8 cellular contexts compared by ENCODE assay signal in the genomic region with DNA sequence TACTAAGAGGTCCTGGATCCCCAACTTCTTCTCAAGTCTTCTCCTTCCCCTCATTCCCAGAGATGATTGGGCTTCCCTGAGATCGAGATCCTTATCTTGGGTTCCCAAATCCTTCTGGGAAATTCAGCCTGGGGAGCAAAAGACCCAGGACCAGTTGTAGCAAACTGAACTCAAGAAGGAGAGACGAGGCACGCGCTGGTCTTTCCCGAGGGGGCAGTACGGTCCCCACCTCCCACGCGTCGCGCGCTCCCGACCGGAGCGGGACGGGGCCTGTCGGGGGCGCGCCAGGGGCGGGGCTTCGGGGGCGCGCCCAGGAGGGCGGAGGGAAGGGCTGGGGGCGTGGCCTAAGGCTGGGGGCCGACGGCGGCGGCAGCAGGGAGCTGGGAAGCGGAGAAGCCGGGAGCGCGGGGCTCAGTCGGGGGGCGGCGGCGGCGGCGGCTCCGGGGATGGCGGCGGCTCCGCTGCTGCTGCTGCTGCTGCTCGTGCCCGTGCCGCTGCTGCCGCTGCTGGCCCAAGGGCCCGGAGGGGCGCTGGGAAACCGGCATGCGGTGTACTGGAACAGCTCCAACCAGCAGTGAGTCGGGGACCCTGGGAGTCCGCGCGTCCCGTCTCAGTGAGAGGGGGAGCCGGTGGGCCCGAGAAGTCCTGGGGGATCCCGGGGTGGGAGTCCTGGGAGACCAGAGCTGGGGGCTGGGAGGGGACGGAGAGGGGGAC. TPM values are rescaled to one million over a fixed set of nuclear protein-coding genes. Genes with fewer than 3 reads are reported as not detected.
DNase-seq lines count a peak whose midpoint lies in the region; ATAC-seq and TF ChIP-seq lines count a peak whose summit lies in the region.

A gene with protein sequence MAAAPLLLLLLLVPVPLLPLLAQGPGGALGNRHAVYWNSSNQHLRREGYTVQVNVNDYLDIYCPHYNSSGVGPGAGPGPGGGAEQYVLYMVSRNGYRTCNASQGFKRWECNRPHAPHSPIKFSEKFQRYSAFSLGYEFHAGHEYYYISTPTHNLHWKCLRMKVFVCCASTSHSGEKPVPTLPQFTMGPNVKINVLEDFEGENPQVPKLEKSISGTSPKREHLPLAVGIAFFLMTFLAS (plus strand): TSS at position 342 of the 714 bp plus-strand sequence. CDS start 105 bp downstream, at position 447.

- H3K36me3 Mint-ChIP-seq in activated naive CD8-positive, alpha-beta T cell: no peaks in the 10 kb centered on the region

- peak within 1 kb of the TSS; percentile 12 to 60 (median 50) for H3K4me3 ChIP-seq in heart left ventricle

- intact Hi-C loops in heart left ventricle (cut with DNase I): no loop called here

- no peaks in the 10 kb centered on the region for H3K9me3 Mint-ChIP-seq in activated naive CD8-positive, alpha-beta T cell (ENCODE audit: low read depth)

- CTCF ChIA-PET in HEK293T (lab: Yijun Ruan, JAX): interaction anchor here (0.6 to 1.1 kb wide), 5 partner anchors 13 to 94 kb away, joined by 3 to 5 read pairs (median 3); a partner anchor contains a TSS

- no peak within 1 kb of the TSS for H3K27ac ChIP-seq in heart left ventricle

- peak in 8 of 14 donors; percentile 7 to 65 (median 35) for DNase-seq in C1 segment of cervical spinal cord (lab: John Stamatoyannopoulos, UW)
- DNase-seq in HEK293T (ENCODE audit: extremely low spot score): peak; percentile 92
- peak; percentile 50 for DNase-seq in RPMI7951 (ENCODE audit: low read depth)
- DNase-seq in heart left ventricle: peak; percentile 73 to 89 (median 78)
- DNase-seq in pons (ENCODE audit: low spot score): peak; percentile 41

- H3K4me3 Mint-ChIP-seq in activated naive CD8-positive, alpha-beta T cell: peak within 1 kb of the TSS; percentile 87

- H3K36me3 ChIP-seq in heart left ventricle: no peaks in the 10 kb centered on the region

- POLR2A ChIA-PET in HEK293T (lab: Yijun Ruan, JAX): interaction anchor here (1.0 to 1.2 kb wide), 2 partner anchors 12 to 79 kb away, joined by 3 read pairs; no protein-coding TSS in a partner anchor

- ATAC-seq in heart left ventricle: peak; percentile 41 to 87 (median 82)
- no peak for ATAC-seq in HG02938 (IDR thresholded peaks at IDR 0.05; ENCODE audit: unreplicated experiment)
- ATAC-seq in GM18858 (IDR thresholded peaks at IDR 0.05; ENCODE audit: unreplicated experiment): no peak

- TF ChIP-seq POLR2A in heart left ventricle (IDR thresholded peaks at IDR 0.05): peak in 1 of 2 donors; percentile 20

- H3K27me3 Mint-ChIP-seq in activated naive CD8-positive, alpha-beta T cell: peaks cover 14% of the 10 kb centered on the region

- H3K4me1 ChIP-seq in heart left ventricle: peaks cover 13 to 52% (median 42%) of the 10 kb centered on the region in 12 donors

- peaks cover 31% of the 10 kb centered on the region for H3K4me1 Mint-ChIP-seq in activated naive CD8-positive, alpha-beta T cell (ENCODE audit: low read depth)

- peaks cover 33 to 53% (median 41%) of the 10 kb centered on the region in 9 donors for H3K27me3 ChIP-seq in heart left ventricle

- no peak for TF ChIP-seq CTCF in heart left ventricle (IDR thresholded peaks at IDR 0.05)

- WGBS in heart left ventricle, 4 donors: 1 to 3% (median 2%) methylated on average over 35 to 59 of the region's 59 CpGs

- no peaks in the 10 kb centered on the region for H3K9me3 ChIP-seq in heart left ventricle

- H3K27ac Mint-ChIP-seq in activated naive CD8-positive, alpha-beta T cell: peak within 1 kb of the TSS; percentile 76

TF ChIP-seq in HEK293T, 16 proteins besides CTCF, POLR2A, EP300 and RAD21:
- TF ChIP-seq SUZ12 (IDR thresholded peaks at IDR 0.05): no peak
- TF ChIP-seq HDGF (IDR thresholded peaks at IDR 0.05; ENCODE audit: borderline replicate concordance): no peak
- TF ChIP-seq FOXK2 (IDR thresholded peaks at IDR 0.05): no peak
- no peak for TF ChIP-seq ARNT (IDR thresholded peaks at IDR 0.05)

RNA-seq across cellular contexts. Expression of the gene that starts here (rescaled TPM):
- total RNA-seq in RPMI7951 (2014; rRNA removed; shearing (Covaris generic)): 0.48 and 0.68 TPM in 2 replicates
- total RNA-seq in heart left ventricle: 1 to 10 TPM in 2 of 9 donors, under 1 TPM in 7; 0.20 to 2.4 (median 0.61) TPM
- polyA plus RNA-seq in heart left ventricle: 1 to 10 TPM in 1 of 2 donors, under 1 TPM in 1; 0.61 to 1.9 TPM

Comparison
In these comparisons a context has a peak if more than half of its experiments do, and no peak if none do; other contexts are left out.
1. Peak in DNase-seq in RPMI7951; RNA of the gene not detected or under 1 TPM.
2. DNase-seq: peak in every context shown above with its lines; median percentile 92 in HEK293T; 78 in heart left ventricle; 50 in RPMI7951; 41 in pons; 35 in C1 segment of cervical spinal cord.
3. ATAC-seq: peak in heart left ventricle (4 of 4); none in HG02938 (single experiment) and GM18858 (single experiment).